In genomic region chr12:122823429-122823828, GRCh38 we compare ENCODE assay signal across 19 cellular contexts.
"Had no signal": no experiment of that assay in that cellular context is flagged by ENCODE, and none has a peak within 500 bp of the region (broad histone marks: within the 10 kb centered on the region; RNA-seq: fewer than 3 reads in every experiment).

No MANE protein-coding gene starts in this region.

- DNase-seq: dorsolateral prefrontal cortex; effector CD4-positive, alpha-beta T cell; hypothalamus; immature natural killer cell; natural killer cell; stimulated activated CD4-positive, alpha-beta T cell treated with anti-CD3 and anti-CD28 coated beads, Interleukin-15, amount 100 ng/mL, for 24 hours; stimulated activated CD4-positive, alpha-beta T cell treated with anti-CD3 and anti-CD28 coated beads, Interleukin-2, amount 100 ng/mL, for 48 hours; stimulated activated naive B cell treated with anti-CD40 and anti-IgM and Interleukin-4, amounts not matched to agents 10 μg/mL and 1 μg/mL and 100 μg/mL, for 72 hours; transverse colon had no signal

- H3K4me1 ChIP-seq: parathyroid adenoma, right atrium auricular region, vagina had no signal

- FAIRE-seq: colon, frontal cortex, keratinocyte had no signal

- H3K9me3 ChIP-seq: right atrium auricular region, suprapubic skin, transverse colon, vagina had no signal

- ATAC-seq: left lobe of liver; natural killer cell; stimulated activated naive B cell treated with anti-CD40 and anti-IgM and Interleukin-4, amounts not matched to agents 10 μg/mL and 1 μg/mL and 100 μg/mL, for 72 hours had no signal

- H3K9ac ChIP-seq: parathyroid adenoma had no signal

- H3K27ac ChIP-seq: dorsolateral prefrontal cortex, parathyroid adenoma, right atrium auricular region, skin epidermis, suprapubic skin, transverse colon, vagina had no signal

- H3K79me2 ChIP-seq: parathyroid adenoma had no signal

- H3K4me3 ChIP-seq: dorsolateral prefrontal cortex, lung, right atrium auricular region, skin epidermis, suprapubic skin, transverse colon, vagina had no signal

- H3K27me3 ChIP-seq: dorsolateral prefrontal cortex, right atrium auricular region, suprapubic skin, transverse colon, vagina had no signal

- H2AFZ ChIP-seq: parathyroid adenoma had no signal

- H3K36me3 ChIP-seq: right atrium auricular region, suprapubic skin, transverse colon, vagina had no signal
